ENCODE assay signal across 27 cellular contexts in genomic region chr13:109759609-109760008, GRCh38.
"Had no signal": no experiment of that assay in that cellular context is flagged by ENCODE, and none has a peak within 500 bp of the region (broad histone marks: within the 10 kb centered on the region; RNA-seq: fewer than 3 reads in every experiment).

No MANE protein-coding gene starts in this region.

- H3K27ac Mint-ChIP-seq: activated CD8-positive, alpha-beta T cell treated with anti-CD3 and anti-CD28 coated beads, Interleukin-2, amount 10 ng/mL, durations not matched to agents 7 days and 5 days; activated naive CD8-positive, alpha-beta T cell treated with anti-CD3 and anti-CD28 coated beads, Interleukin-2, amount 10 ng/mL, durations not matched to agents 7 days and 5 days; activated T-cell treated with anti-CD3 and anti-CD28 coated beads, Interleukin-2, amount 50 U/mL, for 24 hours; activated T-helper 2 cell treated with anti-CD3 and anti-CD28 coated beads, Interferon-gamma antibody, Interleukin-2, Interleukin-4, amounts not matched to agents 10 μg/mL and 5 μg/mL and 100 μg/mL, durations not matched to agents 14 hours and 24 hours and 36 hours; neural progenitor cell; type B pancreatic cell had no signal

- DNase-seq: activated CD4-positive, alpha-beta T cell treated with anti-CD3 and anti-CD28 coated beads for 1 hour; activated CD4-positive, alpha-beta T cell treated with anti-CD3 and anti-CD28 coated beads, Interleukin-2, amount 50 U/mL, for 1 hour; activated CD8-positive, alpha-beta T cell treated with anti-CD3 and anti-CD28 coated beads, Interleukin-2, amount 10 ng/mL, durations not matched to agents 7 days and 5 days; activated naive CD4-positive, alpha-beta T cell; activated naive CD8-positive, alpha-beta T cell treated with anti-CD3 and anti-CD28 coated beads, Interleukin-2, amount 10 ng/mL, durations not matched to agents 7 days and 5 days; activated T-cell treated with anti-CD3 and anti-CD28 coated beads, Interleukin-2, amount 50 U/mL, for 24 hours; amniotic stem cell; effector memory CD4-positive, alpha-beta T cell; foreskin melanocyte; glutamatergic neuron; left lung; naive B cell; ovary; spleen; stimulated activated CD4-positive, alpha-beta T cell treated with anti-CD3 and anti-CD28 coated beads, Interleukin-4, amount 100 ng/mL, for 1 hour; stimulated activated naive CD4-positive, alpha-beta T cell had no signal

- H3K9me3 ChIP-seq: left lung, ovary, prostate gland, right atrium auricular region, spleen, thoracic aorta, vagina had no signal

- H3K27ac ChIP-seq: hepatocyte, left lung, neural progenitor cell, ovary, prostate gland, right atrium auricular region, spleen, thoracic aorta, vagina had no signal

- H3K4me1 Mint-ChIP-seq: central memory CD8-positive, alpha-beta T cell had no signal

- H3K4me3 Mint-ChIP-seq: activated CD8-positive, alpha-beta T cell treated with anti-CD3 and anti-CD28 coated beads, Interleukin-2, amount 10 ng/mL, durations not matched to agents 7 days and 5 days; activated naive CD8-positive, alpha-beta T cell treated with anti-CD3 and anti-CD28 coated beads, Interleukin-2, amount 10 ng/mL, durations not matched to agents 7 days and 5 days; activated T-cell treated with anti-CD3 and anti-CD28 coated beads, Interleukin-2, amount 50 U/mL, for 24 hours; central memory CD8-positive, alpha-beta T cell; immature natural killer cell; naive B cell; neural progenitor cell; type B pancreatic cell had no signal

- H3K36me3 Mint-ChIP-seq: activated naive CD8-positive, alpha-beta T cell treated with anti-CD3 and anti-CD28 coated beads, Interleukin-2, amount 10 ng/mL, durations not matched to agents 7 days and 5 days had no signal

- H3K27me3 Mint-ChIP-seq: activated naive CD8-positive, alpha-beta T cell treated with anti-CD3 and anti-CD28 coated beads, Interleukin-2, amount 10 ng/mL, durations not matched to agents 7 days and 5 days; activated T-cell treated with anti-CD3 and anti-CD28 coated beads, Interleukin-2, amount 50 U/mL, for 24 hours; central memory CD8-positive, alpha-beta T cell; naive B cell; type B pancreatic cell had no signal

- ATAC-seq: activated CD8-positive, alpha-beta T cell treated with anti-CD3 and anti-CD28 coated beads, Interleukin-2, amount 10 ng/mL, durations not matched to agents 7 days and 5 days; left lung had no signal

- H3K9me3 Mint-ChIP-seq: activated naive CD8-positive, alpha-beta T cell treated with anti-CD3 and anti-CD28 coated beads, Interleukin-2, amount 10 ng/mL, durations not matched to agents 7 days and 5 days; activated T-cell treated with anti-CD3 and anti-CD28 coated beads, Interleukin-2, amount 50 U/mL, for 24 hours; activated T-helper 2 cell treated with anti-CD3 and anti-CD28 coated beads, Interferon-gamma antibody, Interleukin-2, Interleukin-4, amounts not matched to agents 10 μg/mL and 5 μg/mL and 100 μg/mL, durations not matched to agents 14 hours and 24 hours and 36 hours; central memory CD8-positive, alpha-beta T cell; immature natural killer cell; type B pancreatic cell had no signal

- H3K36me3 ChIP-seq: breast epithelium, neural progenitor cell, ovary, prostate gland had no signal
